Comparison of ENCODE assay signal across 1 cellular context in the genomic region with DNA sequence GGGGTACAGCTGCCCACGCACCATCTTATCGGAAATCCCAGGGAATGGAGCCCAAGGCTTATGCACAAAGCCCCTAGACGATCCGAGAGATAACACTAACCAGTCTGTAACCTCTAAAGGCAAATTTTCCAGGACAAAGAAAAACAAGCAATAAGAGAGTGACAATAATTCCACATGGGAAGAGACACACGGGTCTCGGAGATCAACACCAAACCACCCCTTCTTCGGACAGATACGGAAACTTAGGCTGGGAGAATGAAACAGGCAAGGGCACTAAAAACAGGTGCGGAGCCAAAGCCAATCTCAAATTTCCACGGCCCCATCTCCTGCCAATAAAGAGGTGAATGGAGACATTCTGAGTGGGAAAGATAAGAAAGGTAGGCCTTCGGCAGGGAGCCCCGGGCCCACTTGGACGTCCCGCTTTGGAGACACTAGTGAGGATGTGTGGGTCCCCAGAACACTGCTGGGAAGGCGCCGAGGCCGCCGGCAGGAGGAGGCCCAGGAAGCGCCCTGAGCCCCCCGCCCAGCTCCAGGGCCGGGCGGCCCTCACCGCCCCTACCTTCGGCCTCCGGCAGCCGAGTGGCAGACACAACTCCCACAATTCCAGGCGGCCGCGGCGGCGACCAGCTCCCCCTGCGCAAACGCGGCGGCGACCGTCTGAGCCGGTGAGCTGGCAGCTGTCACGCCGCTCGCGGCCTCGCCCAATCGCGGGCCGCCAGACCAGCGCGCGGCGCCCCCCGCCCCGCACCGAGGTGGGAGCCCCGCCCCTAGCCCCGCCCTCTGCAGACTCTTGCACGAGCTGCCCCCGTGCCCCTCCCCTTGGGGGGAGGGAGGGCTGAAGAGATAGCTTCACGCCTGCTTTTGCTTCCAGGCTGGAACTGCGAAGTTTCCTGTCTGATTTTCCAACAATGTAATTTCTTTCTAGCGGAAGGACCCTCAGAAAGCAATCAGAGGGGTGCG.
A peak's percentile ranks its signal among the peaks of the same experiment; 100 is the strongest.
TF ChIP-seq lines count a peak whose summit lies in the region.

SIL1 (minus strand) TSS at position 659 of the 960 bp plus-strand sequence. CDS start 70,525 bp downstream, outside the sequence.

TF ChIP-seq in HepG2, 621 proteins besides CTCF, POLR2A, EP300 and RAD21 (continued from another document and continues in another):
- TF ChIP-seq, protein P1, sequence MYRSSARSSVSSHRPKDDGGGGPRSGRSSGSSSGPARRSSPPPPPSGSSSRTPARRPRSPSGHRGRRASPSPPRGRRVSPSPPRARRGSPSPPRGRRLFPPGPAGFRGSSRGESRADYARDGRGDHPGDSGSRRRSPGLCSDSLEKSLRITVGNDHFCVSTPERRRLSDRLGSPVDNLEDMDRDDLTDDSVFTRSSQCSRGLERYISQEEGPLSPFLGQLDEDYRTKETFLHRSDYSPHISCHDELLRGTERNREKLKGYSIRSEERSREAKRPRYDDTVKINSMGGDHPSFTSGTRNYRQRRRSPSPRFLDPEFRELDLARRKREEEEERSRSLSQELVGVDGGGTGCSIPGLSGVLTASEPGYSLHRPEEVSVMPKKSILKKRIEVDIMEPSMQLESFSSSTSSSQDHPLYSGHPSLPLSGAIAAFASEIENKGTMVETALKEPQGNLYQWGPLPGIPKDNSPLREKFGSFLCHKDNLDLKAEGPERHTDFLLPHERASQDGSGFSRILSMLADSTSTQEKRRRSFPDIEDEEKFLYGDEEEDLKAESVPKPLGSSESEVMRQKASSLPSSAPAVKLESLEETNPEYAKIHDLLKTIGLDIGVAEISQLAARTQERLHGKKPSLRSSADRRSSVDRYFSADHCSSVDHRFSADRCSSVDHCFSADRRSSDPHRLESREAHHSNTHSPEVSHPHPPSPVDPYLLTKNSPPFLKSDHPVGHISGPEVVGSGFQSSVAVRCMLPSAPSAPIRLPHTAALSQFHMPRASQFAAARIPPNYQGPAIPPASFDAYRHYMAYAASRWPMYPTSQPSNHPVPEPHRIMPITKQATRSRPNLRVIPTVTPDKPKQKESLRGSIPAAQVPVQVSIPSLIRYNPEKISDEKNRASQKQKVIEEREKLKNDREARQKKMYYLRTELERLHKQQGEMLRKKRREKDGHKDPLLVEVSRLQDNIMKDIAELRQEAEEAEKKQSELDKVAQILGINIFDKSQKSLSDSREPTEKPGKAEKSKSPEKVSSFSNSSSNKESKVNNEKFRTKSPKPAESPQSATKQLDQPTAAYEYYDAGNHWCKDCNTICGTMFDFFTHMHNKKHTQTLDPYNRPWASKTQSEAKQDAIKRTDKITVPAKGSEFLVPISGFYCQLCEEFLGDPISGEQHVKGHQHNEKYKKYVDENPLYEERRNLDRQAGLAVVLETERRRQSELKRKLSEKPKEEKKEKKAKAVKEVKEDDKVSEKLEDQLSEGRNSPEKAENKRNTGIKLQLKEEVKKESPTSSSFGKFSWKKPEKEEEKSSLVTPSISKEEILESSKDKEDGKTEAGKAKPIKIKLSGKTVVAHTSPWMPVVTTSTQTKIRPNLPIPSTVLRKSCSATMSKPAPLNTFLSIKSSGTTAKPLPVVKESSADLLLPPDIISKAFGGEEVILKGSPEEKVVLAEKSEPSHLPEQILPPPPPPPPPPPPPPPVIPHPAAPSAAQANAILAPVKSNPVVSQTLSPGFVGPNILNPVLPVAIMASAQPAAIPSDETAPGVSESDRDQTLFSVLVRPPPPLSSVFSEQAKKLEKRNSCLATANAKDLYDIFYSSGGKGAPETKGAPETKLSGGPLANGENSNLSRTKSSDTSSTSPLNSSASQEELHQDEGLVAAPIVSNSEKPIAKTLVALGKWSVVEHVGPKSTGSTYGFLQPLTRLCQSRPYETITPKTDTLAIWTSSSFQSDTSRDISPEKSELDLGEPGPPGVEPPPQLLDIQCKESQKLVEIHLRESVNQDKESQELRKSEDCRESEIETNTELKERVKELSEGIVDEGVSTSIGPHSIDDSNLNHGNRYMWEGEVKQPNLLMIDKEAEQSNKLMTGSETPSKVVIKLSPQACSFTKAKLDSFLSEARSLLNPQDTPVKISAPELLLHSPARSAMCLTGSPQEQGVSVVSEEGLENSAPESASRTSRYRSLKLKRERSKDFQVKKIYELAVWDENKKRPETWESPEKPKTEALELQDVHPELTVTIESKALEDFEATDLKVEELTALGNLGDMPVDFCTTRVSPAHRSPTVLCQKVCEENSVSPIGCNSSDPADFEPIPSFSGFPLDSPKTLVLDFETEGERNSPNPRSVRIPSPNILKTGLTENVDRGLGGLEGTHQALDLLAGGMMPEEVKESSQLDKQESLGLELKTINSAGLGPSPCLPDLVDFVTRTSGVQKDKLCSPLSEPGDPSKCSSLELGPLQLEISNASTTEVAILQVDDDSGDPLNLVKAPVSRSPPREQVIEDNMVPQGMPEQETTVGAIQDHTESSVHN (CRISPR knock-in tag; IDR thresholded peaks at IDR 0.05) = no peak
- no peak for TF ChIP-seq ZNF205 (CRISPR knock-in tag; IDR thresholded peaks at IDR 0.05)
- TF ChIP-seq, protein P2, sequence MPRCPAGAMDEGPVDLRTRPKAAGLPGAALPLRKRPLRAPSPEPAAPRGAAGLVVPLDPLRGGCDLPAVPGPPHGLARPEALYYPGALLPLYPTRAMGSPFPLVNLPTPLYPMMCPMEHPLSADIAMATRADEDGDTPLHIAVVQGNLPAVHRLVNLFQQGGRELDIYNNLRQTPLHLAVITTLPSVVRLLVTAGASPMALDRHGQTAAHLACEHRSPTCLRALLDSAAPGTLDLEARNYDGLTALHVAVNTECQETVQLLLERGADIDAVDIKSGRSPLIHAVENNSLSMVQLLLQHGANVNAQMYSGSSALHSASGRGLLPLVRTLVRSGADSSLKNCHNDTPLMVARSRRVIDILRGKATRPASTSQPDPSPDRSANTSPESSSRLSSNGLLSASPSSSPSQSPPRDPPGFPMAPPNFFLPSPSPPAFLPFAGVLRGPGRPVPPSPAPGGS (CRISPR knock-in tag; IDR thresholded peaks at IDR 0.05) = peak; percentile 64; the same call in 1 of the 2 replicates
- TF ChIP-seq PHB2 (IDR thresholded peaks at IDR 0.05; ENCODE audit: partially characterized antibody) = no peak
- TF ChIP-seq AKAP8 (CRISPR knock-in tag; IDR thresholded peaks at IDR 0.05) = no peak
- no peak for TF ChIP-seq SKIL (CRISPR knock-in tag; IDR thresholded peaks at IDR 0.05; ENCODE audit: borderline replicate concordance)
- TF ChIP-seq ZNF570 (CRISPR knock-in tag; IDR thresholded peaks at IDR 0.05; ENCODE audit: borderline replicate concordance) = no peak
- TF ChIP-seq ZNF232 (CRISPR knock-in tag; IDR thresholded peaks at IDR 0.05; ENCODE audit: borderline replicate concordance) = peak; percentile 70; the same call in 1 of the 2 replicates
- no peak for TF ChIP-seq ZNF780A (CRISPR knock-in tag; IDR thresholded peaks at IDR 0.05)
- TF ChIP-seq FOSL1 (CRISPR knock-in tag; IDR thresholded peaks at IDR 0.05; ENCODE audit: borderline replicate concordance) = no peak
- TF ChIP-seq, protein P3, sequence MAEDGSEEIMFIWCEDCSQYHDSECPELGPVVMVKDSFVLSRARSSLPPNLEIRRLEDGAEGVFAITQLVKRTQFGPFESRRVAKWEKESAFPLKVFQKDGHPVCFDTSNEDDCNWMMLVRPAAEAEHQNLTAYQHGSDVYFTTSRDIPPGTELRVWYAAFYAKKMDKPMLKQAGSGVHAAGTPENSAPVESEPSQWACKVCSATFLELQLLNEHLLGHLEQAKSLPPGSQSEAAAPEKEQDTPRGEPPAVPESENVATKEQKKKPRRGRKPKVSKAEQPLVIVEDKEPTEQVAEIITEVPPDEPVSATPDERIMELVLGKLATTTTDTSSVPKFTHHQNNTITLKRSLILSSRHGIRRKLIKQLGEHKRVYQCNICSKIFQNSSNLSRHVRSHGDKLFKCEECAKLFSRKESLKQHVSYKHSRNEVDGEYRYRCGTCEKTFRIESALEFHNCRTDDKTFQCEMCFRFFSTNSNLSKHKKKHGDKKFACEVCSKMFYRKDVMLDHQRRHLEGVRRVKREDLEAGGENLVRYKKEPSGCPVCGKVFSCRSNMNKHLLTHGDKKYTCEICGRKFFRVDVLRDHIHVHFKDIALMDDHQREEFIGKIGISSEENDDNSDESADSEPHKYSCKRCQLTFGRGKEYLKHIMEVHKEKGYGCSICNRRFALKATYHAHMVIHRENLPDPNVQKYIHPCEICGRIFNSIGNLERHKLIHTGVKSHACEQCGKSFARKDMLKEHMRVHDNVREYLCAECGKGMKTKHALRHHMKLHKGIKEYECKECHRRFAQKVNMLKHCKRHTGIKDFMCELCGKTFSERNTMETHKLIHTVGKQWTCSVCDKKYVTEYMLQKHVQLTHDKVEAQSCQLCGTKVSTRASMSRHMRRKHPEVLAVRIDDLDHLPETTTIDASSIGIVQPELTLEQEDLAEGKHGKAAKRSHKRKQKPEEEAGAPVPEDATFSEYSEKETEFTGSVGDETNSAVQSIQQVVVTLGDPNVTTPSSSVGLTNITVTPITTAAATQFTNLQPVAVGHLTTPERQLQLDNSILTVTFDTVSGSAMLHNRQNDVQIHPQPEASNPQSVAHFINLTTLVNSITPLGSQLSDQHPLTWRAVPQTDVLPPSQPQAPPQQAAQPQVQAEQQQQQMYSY (CRISPR knock-in tag; IDR thresholded peaks at IDR 0.05) = no peak
- TF ChIP-seq, protein P4, sequence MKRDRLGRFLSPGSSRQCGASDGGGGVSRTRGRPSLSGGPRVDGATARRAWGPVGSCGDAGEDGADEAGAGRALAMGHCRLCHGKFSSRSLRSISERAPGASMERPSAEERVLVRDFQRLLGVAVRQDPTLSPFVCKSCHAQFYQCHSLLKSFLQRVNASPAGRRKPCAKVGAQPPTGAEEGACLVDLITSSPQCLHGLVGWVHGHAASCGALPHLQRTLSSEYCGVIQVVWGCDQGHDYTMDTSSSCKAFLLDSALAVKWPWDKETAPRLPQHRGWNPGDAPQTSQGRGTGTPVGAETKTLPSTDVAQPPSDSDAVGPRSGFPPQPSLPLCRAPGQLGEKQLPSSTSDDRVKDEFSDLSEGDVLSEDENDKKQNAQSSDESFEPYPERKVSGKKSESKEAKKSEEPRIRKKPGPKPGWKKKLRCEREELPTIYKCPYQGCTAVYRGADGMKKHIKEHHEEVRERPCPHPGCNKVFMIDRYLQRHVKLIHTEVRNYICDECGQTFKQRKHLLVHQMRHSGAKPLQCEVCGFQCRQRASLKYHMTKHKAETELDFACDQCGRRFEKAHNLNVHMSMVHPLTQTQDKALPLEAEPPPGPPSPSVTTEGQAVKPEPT (CRISPR knock-in tag; IDR thresholded peaks at IDR 0.05; ENCODE audit: low read depth) = no peak
- TF ChIP-seq, protein P5, sequence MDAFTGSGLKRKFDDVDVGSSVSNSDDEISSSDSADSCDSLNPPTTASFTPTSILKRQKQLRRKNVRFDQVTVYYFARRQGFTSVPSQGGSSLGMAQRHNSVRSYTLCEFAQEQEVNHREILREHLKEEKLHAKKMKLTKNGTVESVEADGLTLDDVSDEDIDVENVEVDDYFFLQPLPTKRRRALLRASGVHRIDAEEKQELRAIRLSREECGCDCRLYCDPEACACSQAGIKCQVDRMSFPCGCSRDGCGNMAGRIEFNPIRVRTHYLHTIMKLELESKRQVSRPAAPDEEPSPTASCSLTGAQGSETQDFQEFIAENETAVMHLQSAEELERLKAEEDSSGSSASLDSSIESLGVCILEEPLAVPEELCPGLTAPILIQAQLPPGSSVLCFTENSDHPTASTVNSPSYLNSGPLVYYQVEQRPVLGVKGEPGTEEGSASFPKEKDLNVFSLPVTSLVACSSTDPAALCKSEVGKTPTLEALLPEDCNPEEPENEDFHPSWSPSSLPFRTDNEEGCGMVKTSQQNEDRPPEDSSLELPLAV (CRISPR knock-in tag; conservative IDR thresholded peaks at IDR 0.05; ENCODE audit: low read depth) = no peak
- no peak for TF ChIP-seq ZBTB46 (CRISPR knock-in tag; IDR thresholded peaks at IDR 0.05; ENCODE audit: borderline replicate concordance)
- TF ChIP-seq CREB1 (IDR thresholded peaks at IDR 0.05) = peak; percentile 15; the same call in 1 of the 2 replicates
- TF ChIP-seq CREB1 (CRISPR knock-in tag; IDR thresholded peaks at IDR 0.05) = no peak
- TF ChIP-seq HNRNPH1 (optimal IDR thresholded peaks at IDR 0.05; ENCODE audit: low read depth, low read length) = no peak
- TF ChIP-seq, protein P6, sequence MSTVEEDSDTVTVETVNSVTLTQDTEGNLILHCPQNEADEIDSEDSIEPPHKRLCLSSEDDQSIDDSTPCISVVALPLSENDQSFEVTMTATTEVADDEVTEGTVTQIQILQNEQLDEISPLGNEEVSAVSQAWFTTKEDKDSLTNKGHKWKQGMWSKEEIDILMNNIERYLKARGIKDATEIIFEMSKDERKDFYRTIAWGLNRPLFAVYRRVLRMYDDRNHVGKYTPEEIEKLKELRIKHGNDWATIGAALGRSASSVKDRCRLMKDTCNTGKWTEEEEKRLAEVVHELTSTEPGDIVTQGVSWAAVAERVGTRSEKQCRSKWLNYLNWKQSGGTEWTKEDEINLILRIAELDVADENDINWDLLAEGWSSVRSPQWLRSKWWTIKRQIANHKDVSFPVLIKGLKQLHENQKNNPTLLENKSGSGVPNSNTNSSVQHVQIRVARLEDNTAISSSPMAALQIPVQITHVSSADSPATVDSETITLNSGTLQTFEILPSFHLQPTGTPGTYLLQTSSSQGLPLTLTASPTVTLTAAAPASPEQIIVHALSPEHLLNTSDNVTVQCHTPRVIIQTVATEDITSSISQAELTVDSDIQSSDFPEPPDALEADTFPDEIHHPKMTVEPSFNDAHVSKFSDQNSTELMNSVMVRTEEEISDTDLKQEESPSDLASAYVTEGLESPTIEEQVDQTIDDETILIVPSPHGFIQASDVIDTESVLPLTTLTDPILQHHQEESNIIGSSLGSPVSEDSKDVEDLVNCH (CRISPR knock-in tag; IDR thresholded peaks at IDR 0.05) = no peak
- 0 out of 2 replicates have a peak, but pooled peaks have one; percentile 46 for TF ChIP-seq TOPORS (CRISPR knock-in tag; IDR thresholded peaks at IDR 0.05)
- no peak for TF ChIP-seq NBN (conservative IDR thresholded peaks at IDR 0.05)
- no peak for TF ChIP-seq FOXK2 (IDR thresholded peaks at IDR 0.05)
- no peak for TF ChIP-seq ZNF7 (CRISPR knock-in tag; IDR thresholded peaks at IDR 0.05)
- peak; percentile 94 for TF ChIP-seq RBFOX2 (IDR thresholded peaks at IDR 0.05; ENCODE audit: low read depth, low read length)
